Comparison of ENCODE assay signal across 25 cellular contexts in the genomic region with DNA sequence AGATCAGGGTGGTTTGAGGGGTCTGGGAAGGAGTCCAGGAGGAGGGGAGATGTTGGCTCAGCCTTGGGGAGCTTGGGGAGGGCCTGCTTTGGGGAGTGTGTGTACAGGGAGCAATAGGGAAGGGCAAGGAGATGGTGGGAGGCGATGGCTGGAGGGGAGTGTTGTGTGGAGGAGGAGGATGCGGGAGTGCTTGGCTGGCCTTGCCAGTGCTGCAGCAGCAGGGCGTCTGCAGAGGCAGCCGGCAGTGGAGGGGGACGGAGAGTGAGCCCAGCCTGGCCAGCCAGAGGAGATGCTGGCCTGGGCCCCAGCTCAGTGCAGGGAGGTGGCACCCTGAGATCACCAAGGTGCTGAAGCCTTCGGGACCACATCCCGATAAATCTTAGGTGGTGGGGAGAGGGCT. TPM values are rescaled to one million over a fixed set of nuclear protein-coding genes. Genes with fewer than 3 reads are reported as not detected.
DNase-seq lines count a peak whose midpoint lies in the region; ATAC-seq and TF ChIP-seq lines count a peak whose summit lies in the region.
"Had no signal": no experiment of that assay in that cellular context is flagged by ENCODE, and none has a peak within 500 bp of the region (broad histone marks: within the 10 kb centered on the region; RNA-seq: fewer than 3 reads in every experiment).

No MANE protein-coding gene starts in this region.

- no peaks in the 10 kb centered on the region for H3K27me3 Mint-ChIP-seq in MCF 10A (ENCODE audit: insufficient read depth, unreplicated experiment)

- peaks cover 7% of the 10 kb centered on the region for H3K36me3 Mint-ChIP-seq in MCF 10A (ENCODE audit: insufficient read depth, unreplicated experiment)
- H3K36me3 Mint-ChIP-seq: immature natural killer cell, type B pancreatic cell had no signal

- H3K9me3 ChIP-seq in breast epithelium (no peaks in the 10 kb centered on the region), heart left ventricle (no peaks in the 10 kb centered on the region), SJCRH30 (replicated peaks) (no peaks in the 10 kb centered on the region)
- H3K9me3 ChIP-seq: spleen had no signal

- DNase-seq in MCF 10A (ENCODE audit: unreplicated experiment) (no peak), breast epithelium (ENCODE audit: low spot score in 2 of 2) (no peak), heart left ventricle (peak in 1 of 5 donors; percentile 53), omental fat pad (ENCODE audit: low spot score) (no peak), NCI-H2107 treated with DMSO at 0.1 percent for 48 hours (lab: John Stamatoyannopoulos, UW; ENCODE audit: unreplicated experiment) (no peak), NCI-H524 treated with DMSO at 0.1 percent for 48 hours (lab: John Stamatoyannopoulos, UW) (no peak), SJCRH30 (no peak)
- DNase-seq: activated CD4-positive, CD25-positive, alpha-beta regulatory T cell treated with anti-CD3 and anti-CD28 coated beads, Interleukin-2, amount 50 U/mL, for 72 hours; activated CD8-positive, alpha-beta T cell treated with anti-CD3 and anti-CD28 coated beads, Interleukin-2, amount 10 ng/mL, durations not matched to agents 7 days and 5 days; activated naive CD4-positive, alpha-beta T cell; amniotic stem cell; dermis blood vessel endothelial cell; EL; head of caudate nucleus; immature natural killer cell; IMR-90; NCI-H1417 treated with DMSO at 0.1 percent for 48 hours; NCI-H2171 treated with DMSO at 0.1 percent for 48 hours; NCI-H82; SHP77 treated with DMSO at 0.1 percent for 48 hours; spleen; stimulated activated naive CD8-positive, alpha-beta T cell treated with anti-CD3 and anti-CD28 coated beads, Interleukin-15, amount 100 ng/mL, for 72 hours had no signal

- H3K4me1 ChIP-seq in breast epithelium = peaks cover 7 to 12% of the 10 kb centered on the region in 2 donors
- peaks cover 0 to 82% (median 37%) of the 10 kb centered on the region in 12 donors for H3K4me1 ChIP-seq in heart left ventricle
- H3K4me1 ChIP-seq in SJCRH30 = peaks cover 21% of the 10 kb centered on the region

- CTCF ChIA-PET in MCF 10A (lab: Yijun Ruan, JAX) = interaction anchor here (0.6 to 12.4 kb wide), 6 partner anchors 21 to 716 kb away, joined by 3 to 228 read pairs (median 10); a partner anchor contains a TSS

- peak in 1 of 4 donors; percentile 7 for ATAC-seq in heart left ventricle
- ATAC-seq in omental fat pad (ENCODE audit: low FRiP score) = peak; percentile 20
- ATAC-seq in GM21786 (IDR thresholded peaks at IDR 0.05; ENCODE audit: unreplicated experiment) = no peak
- ATAC-seq: activated CD8-positive, alpha-beta T cell treated with anti-CD3 and anti-CD28 coated beads, Interleukin-2, amount 10 ng/mL, durations not matched to agents 7 days and 5 days; stimulated activated naive CD8-positive, alpha-beta T cell treated with anti-CD3 and anti-CD28 coated beads, Interleukin-15, amount 100 ng/mL, for 72 hours had no signal

- no peaks in the 10 kb centered on the region for H3K9me3 Mint-ChIP-seq in MCF 10A (ENCODE audit: unreplicated experiment)
- H3K9me3 Mint-ChIP-seq: stimulated activated naive CD8-positive, alpha-beta T cell treated with anti-CD3 and anti-CD28 coated beads, Interleukin-15, amount 100 ng/mL, for 72 hours; type B pancreatic cell had no signal

- POLR2A ChIA-PET in MCF 10A (lab: Yijun Ruan, JAX) = interaction anchor here (0.9 to 3.9 kb wide), 4 partner anchors 19 to 40 kb away, joined by 4 to 29 read pairs (median 10); a partner anchor contains a TSS

- TF ChIP-seq POLR2A in breast epithelium (IDR thresholded peaks at IDR 0.05) (no peak), heart left ventricle (IDR thresholded peaks at IDR 0.05) (no peak)

- intact Hi-C loops in MCF 10A (cut with micrococcal nuclease) = no loop called here
- intact Hi-C loops in breast epithelium (cut with DNase I; ENCODE audit: low total_unique reads) = no loop called here
- intact Hi-C loops in heart left ventricle (cut with DNase I) = loop anchor here in 1 of 10 donors (5.0 kb wide), 1 partner anchor 156 kb away; no protein-coding TSS in a partner anchor

- H3K27ac Mint-ChIP-seq in MCF 10A (ENCODE audit: low read depth, unreplicated experiment) = peak overlapping the region; percentile 41
- H3K27ac Mint-ChIP-seq: activated CD8-positive, alpha-beta T cell treated with anti-CD3 and anti-CD28 coated beads, Interleukin-2, amount 10 ng/mL, durations not matched to agents 7 days and 5 days; immature natural killer cell; stimulated activated naive CD8-positive, alpha-beta T cell treated with anti-CD3 and anti-CD28 coated beads, Interleukin-15, amount 100 ng/mL, for 72 hours; type B pancreatic cell had no signal

- H3K4me1 Mint-ChIP-seq in MCF 10A (ENCODE audit: insufficient read depth, unreplicated experiment) = peaks cover 43% of the 10 kb centered on the region
- H3K4me1 Mint-ChIP-seq: stimulated activated naive CD8-positive, alpha-beta T cell treated with anti-CD3 and anti-CD28 coated beads, Interleukin-15, amount 100 ng/mL, for 72 hours had no signal

- H3K4me3 ChIP-seq in breast epithelium (no peak overlapping the region), heart left ventricle (peak overlapping the region in 1 of 12 donors; percentile 61), SJCRH30 (no peak overlapping the region)
- H3K4me3 ChIP-seq: spleen had no signal

- H3K4me3 Mint-ChIP-seq in MCF 10A (ENCODE audit: unreplicated experiment) = no peak overlapping the region
- H3K4me3 Mint-ChIP-seq: activated CD8-positive, alpha-beta T cell treated with anti-CD3 and anti-CD28 coated beads, Interleukin-2, amount 10 ng/mL, durations not matched to agents 7 days and 5 days; immature natural killer cell; stimulated activated naive CD8-positive, alpha-beta T cell treated with anti-CD3 and anti-CD28 coated beads, Interleukin-15, amount 100 ng/mL, for 72 hours; type B pancreatic cell had no signal

- 27 to 34% (median 34%) methylated on average over 7 of the region's 7 CpGs for WGBS in heart left ventricle, 4 donors

- H3K27me3 ChIP-seq in breast epithelium (no peaks in the 10 kb centered on the region), heart left ventricle (peaks cover 0 to 5% (median 0%) of the 10 kb centered on the region in 9 donors), SJCRH30 (no peaks in the 10 kb centered on the region)

- H3K36me3 ChIP-seq in breast epithelium = no peaks in the 10 kb centered on the region
- peaks cover 0 to 7% (median 0%) of the 10 kb centered on the region in 9 donors for H3K36me3 ChIP-seq in heart left ventricle
- peaks cover 12% of the 10 kb centered on the region; the same call in 1 of the 2 replicates for H3K36me3 ChIP-seq in SJCRH30
- H3K36me3 ChIP-seq: spleen had no signal

- no TSS peak for BruUV-seq in MCF 10A (replicated peaks; lab: Mats Ljungman, UMichigan)

- H3K27ac ChIP-seq in breast epithelium = no peak overlapping the region
- peak overlapping the region in 10 of 12 donors; percentile 4 to 99 (median 90) for H3K27ac ChIP-seq in heart left ventricle
- no peak overlapping the region for H3K27ac ChIP-seq in SJCRH30
- H3K27ac ChIP-seq: spleen had no signal

- TF ChIP-seq CTCF in MCF 10A (IDR thresholded peaks at IDR 0.05; ENCODE audit: unreplicated experiment) = no peak
- TF ChIP-seq CTCF in breast epithelium (IDR thresholded peaks at IDR 0.05) = no peak
- no peak for TF ChIP-seq CTCF in heart left ventricle (IDR thresholded peaks at IDR 0.05)
- no peak for TF ChIP-seq CTCF in omental fat pad (IDR thresholded peaks at IDR 0.05)

RNA-seq across cellular contexts. Expression of a gene that starts 3.9 kb away (rescaled TPM):
- total RNA-seq in MCF 10A (2022) (0.25 and 1.7 TPM in 2 replicates), breast epithelium (1 to 10 TPM in 1 of 3 donors, under 1 TPM in 2; 0.15 to 4.2 (median 0.66) TPM), heart left ventricle (10 to 100 TPM; 11.7 to 72.4 (median 30.8) TPM), omental fat pad (1 to 10 TPM in 1 of 4 donors, under 1 TPM in 3; 0.19 to 2.2 (median 0.45) TPM)
- polyA plus RNA-seq in heart left ventricle = 10 to 100 TPM; 16.9 to 59.2 TPM
- 10.3 and 11.2 TPM in 2 replicates for total RNA-seq in SJCRH30 (2014; rRNA removed; shearing (Covaris generic))
- total RNA-seq: A673; activated CD8-positive, alpha-beta T cell treated with anti-CD3 and anti-CD28 coated beads, Interleukin-2, amount 10 ng/mL, durations not matched to agents 7 days and 5 days had no signal
- polyA plus RNA-seq: immature natural killer cell had no signal

RNA-seq across cellular contexts. Expression of a gene that starts 31.3 kb away (rescaled TPM):
- total RNA-seq in MCF 10A (2022) = 122 and 147 TPM in 2 replicates
- 10 to 100 TPM in 2 of 3 donors, 1 to 10 TPM in 1; 9.9 to 19.7 (median 19.6) TPM for total RNA-seq in breast epithelium
- total RNA-seq in heart left ventricle = 100 to 1,000 TPM in 8 of 9 donors, 10 to 100 TPM in 1; 88.5 to 298 (median 195) TPM
- 100 to 1,000 TPM; 123 to 496 TPM for polyA plus RNA-seq in heart left ventricle
- total RNA-seq in omental fat pad = 10 to 100 TPM; 10.4 to 19.6 (median 15.5) TPM
- 29.7 and 30.7 TPM in 2 replicates for total RNA-seq in SJCRH30 (2014; rRNA removed; shearing (Covaris generic))

RNA-seq across cellular contexts. Expression of a gene that starts 46.1 kb away (rescaled TPM):
- total RNA-seq in MCF 10A (2022) (70.5 and 79.2 TPM in 2 replicates), breast epithelium (10 to 100 TPM; 42.2 to 69.1 (median 59.0) TPM), heart left ventricle (10 to 100 TPM; 21.2 to 41.5 (median 25.7) TPM), omental fat pad (10 to 100 TPM; 25.8 to 75.0 (median 40.4) TPM)
- 10 to 100 TPM; 29.9 to 51.3 TPM for polyA plus RNA-seq in heart left ventricle
- total RNA-seq in SJCRH30 (2014; rRNA removed; shearing (Covaris generic)) = 43.9 and 50.1 TPM in 2 replicates

Comparison
In these comparisons a context has a peak if more than half of its experiments do, and no peak if none do; other contexts are left out.
1. H3K27ac ChIP-seq: peak in heart left ventricle (10 of 12); none in breast epithelium (0 of 2) and SJCRH30 (single experiment).